In the genomic region with DNA sequence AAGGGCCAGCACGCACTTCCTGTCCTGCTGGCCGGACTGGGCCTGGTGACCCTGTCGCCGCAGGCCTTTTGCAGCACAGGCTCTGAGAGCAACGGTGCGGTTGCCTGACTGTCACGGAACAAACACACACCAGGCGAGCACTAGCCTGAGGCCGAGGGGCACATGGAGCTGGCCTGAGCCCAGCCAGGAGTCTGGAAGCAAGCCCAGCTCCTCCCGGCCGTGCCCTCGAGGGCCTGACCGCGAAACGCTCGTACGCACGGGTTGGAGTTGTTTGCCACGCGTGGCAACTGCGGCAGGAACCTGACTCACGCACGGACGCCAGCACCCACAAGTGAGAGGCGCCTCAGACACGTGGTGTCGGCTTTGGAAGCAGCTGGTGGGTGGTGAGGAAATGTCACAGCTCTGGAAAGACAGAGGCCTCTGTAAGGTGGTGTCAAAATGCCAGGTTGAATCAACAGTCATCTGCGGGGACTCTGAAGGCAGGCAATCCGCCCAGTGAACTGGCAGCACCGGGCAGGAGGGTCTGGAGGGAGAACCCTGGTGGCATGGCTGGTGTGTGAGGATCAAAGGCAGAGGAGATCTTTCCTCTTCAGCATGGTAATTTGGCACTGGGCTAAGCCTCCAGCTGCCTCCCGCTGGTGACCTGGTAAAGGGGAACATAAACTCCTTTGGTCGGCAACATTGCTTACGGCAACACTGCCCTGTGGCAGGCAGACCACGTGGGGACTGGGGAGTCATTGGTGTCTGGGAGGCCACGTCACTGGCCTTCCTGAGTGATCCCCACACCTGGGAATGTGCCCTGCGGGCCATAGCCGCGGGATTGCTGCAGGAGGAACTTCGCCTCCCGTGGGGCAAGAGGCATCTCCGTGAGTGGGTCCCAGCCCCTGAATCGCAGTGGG, we compare ENCODE assay signal across 8 cellular contexts. TPM values are rescaled to one million over a fixed set of nuclear protein-coding genes. Genes with fewer than 3 reads are reported as not detected.
DNase-seq lines count a peak whose midpoint lies in the region; ATAC-seq and TF ChIP-seq lines count a peak whose summit lies in the region.

No MANE protein-coding gene starts in this region.

- H3K27me3 ChIP-seq in foreskin keratinocyte = peaks cover 33% of the 10 kb centered on the region

- DNase-seq in NCI-H82 (lab: John Stamatoyannopoulos, UW) (peak; percentile 6), NCI-H82 treated with DMSO at 0.1 percent for 48 hours (lab: John Stamatoyannopoulos, UW; ENCODE audit: unreplicated experiment) (no peak), foreskin keratinocyte (peak in 1 of 2 donors; percentile 34), GM19238 (ENCODE audit: insufficient read length, low spot score) (no peak)
- peak; percentile 36 for DNase-seq in T-helper 2 cell treated with Interferon-gamma antibody and Interleukin-4, amounts not matched to agents 5 μg/mL and 100 μg/mL, for 36 hours (ENCODE audit: low spot score)
- DNase-seq in stimulated activated naive CD4-positive, alpha-beta T cell treated with Interleukin-2 at 50 U/mL for 16 hours (lab: John Stamatoyannopoulos, UW) = peak; percentile 72

- H3K27ac Mint-ChIP-seq in T-helper 2 cell treated with Interferon-gamma antibody and Interleukin-4, amounts not matched to agents 5 μg/mL and 100 μg/mL, for 36 hours = no peak overlapping the region

- no peak overlapping the region for H3K27ac ChIP-seq in foreskin keratinocyte

- no peak for TF ChIP-seq CTCF in foreskin keratinocyte (conservative IDR thresholded peaks at IDR 0.05)

- peak; percentile 43 for ATAC-seq in foreskin keratinocyte
- ATAC-seq in GM21526 (IDR thresholded peaks at IDR 0.05; ENCODE audit: low FRiP score, unreplicated experiment) = no peak
- ATAC-seq in GM21825 (IDR thresholded peaks at IDR 0.05; ENCODE audit: unreplicated experiment) = no peak

- no peaks in the 10 kb centered on the region for H3K4me1 ChIP-seq in foreskin keratinocyte

- no peaks in the 10 kb centered on the region for H3K9me3 Mint-ChIP-seq in T-helper 2 cell treated with Interferon-gamma antibody and Interleukin-4, amounts not matched to agents 5 μg/mL and 100 μg/mL, for 36 hours

- no peak overlapping the region for H3K4me3 Mint-ChIP-seq in T-helper 2 cell treated with Interferon-gamma antibody and Interleukin-4, amounts not matched to agents 5 μg/mL and 100 μg/mL, for 36 hours

- H3K27me3 Mint-ChIP-seq in T-helper 2 cell treated with Interferon-gamma antibody and Interleukin-4, amounts not matched to agents 5 μg/mL and 100 μg/mL, for 36 hours (ENCODE audit: low read depth) = no peaks in the 10 kb centered on the region

- no peaks in the 10 kb centered on the region for H3K36me3 Mint-ChIP-seq in T-helper 2 cell treated with Interferon-gamma antibody and Interleukin-4, amounts not matched to agents 5 μg/mL and 100 μg/mL, for 36 hours (ENCODE audit: low read depth)

- peaks cover 1% of the 10 kb centered on the region for H3K4me1 Mint-ChIP-seq in T-helper 2 cell treated with Interferon-gamma antibody and Interleukin-4, amounts not matched to agents 5 μg/mL and 100 μg/mL, for 36 hours (ENCODE audit: low read depth)

RNA-seq across cellular contexts. Expression of a gene that starts 15.3 kb away (rescaled TPM):
- total RNA-seq in foreskin keratinocyte = not detected in 2 replicates
- polyA plus RNA-seq in foreskin keratinocyte = not detected in 2 replicates

RNA-seq across cellular contexts. Expression of a gene that starts 30.2 kb away (rescaled TPM):
- total RNA-seq in foreskin keratinocyte = not detected in 2 replicates
- not detected in 2 replicates for polyA plus RNA-seq in foreskin keratinocyte

RNA-seq across cellular contexts. Expression of a gene that starts 57.3 kb away (rescaled TPM):
- total RNA-seq in foreskin keratinocyte = not detected in 2 replicates
- polyA plus RNA-seq in foreskin keratinocyte = not detected in 2 replicates

Comparison
In these comparisons a context has a peak if more than half of its experiments do, and no peak if none do; other contexts are left out.
1. DNase-seq: peak in NCI-H82 (single experiment), T-helper 2 cell treated with Interferon-gamma antibody and Interleukin-4, amounts not matched to agents 5 μg/mL and 100 μg/mL, for 36 hours (single experiment) and stimulated activated naive CD4-positive, alpha-beta T cell treated with Interleukin-2 at 50 U/mL for 16 hours (single experiment); none in NCI-H82 treated with DMSO at 0.1 percent for 48 hours (single experiment) and GM19238 (single experiment).